In the genomic region with DNA sequence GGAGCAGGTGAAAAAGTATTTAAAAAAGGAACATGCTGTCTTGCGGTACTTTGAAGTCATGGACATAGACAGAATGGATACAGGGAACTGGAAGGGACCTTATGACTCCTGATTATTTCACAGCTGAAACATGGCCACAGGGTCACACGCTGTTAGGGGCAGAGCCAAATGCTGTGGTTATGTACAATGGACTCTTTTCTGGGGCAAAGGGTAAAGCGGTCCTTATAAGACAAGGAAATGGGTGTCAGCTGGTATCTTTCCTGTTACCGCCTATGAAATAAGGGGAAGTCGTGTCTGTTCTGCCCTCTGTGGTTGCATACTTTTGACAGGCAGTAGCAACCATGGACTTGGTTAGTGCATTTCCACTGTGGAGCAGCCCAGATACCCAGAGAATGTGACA, we compare ENCODE assay signal across 8 cellular contexts. TPM values are rescaled to one million over a fixed set of nuclear protein-coding genes. Genes with fewer than 3 reads are reported as not detected.
DNase-seq lines count a peak whose midpoint lies in the region; ATAC-seq and TF ChIP-seq lines count a peak whose summit lies in the region.

No MANE protein-coding gene starts in this region.

- POLR2A ChIA-PET in activated CD4-positive, alpha-beta T cell treated with anti-CD3 and anti-CD28 coated beads for 36 hours (lab: Charles Lee): no interaction called here

- TF ChIP-seq CTCF in gastroesophageal sphincter (IDR thresholded peaks at IDR 0.05): no peak

- DNase-seq in SIG-M5 (lab: John Stamatoyannopoulos, UW) (peak; percentile 54), AG08396 (ENCODE audit: low spot score) (no peak)
- DNase-seq in activated CD4-positive, alpha-beta T cell treated with anti-CD3 and anti-CD28 coated beads for 36 hours: no peak

- H3K36me3 ChIP-seq in gastroesophageal sphincter (peaks cover 0 to 51% of the 10 kb centered on the region in 2 donors), skeletal muscle tissue (ENCODE audit: control insufficient read depth in 3 of 3, insufficient read depth in 3 of 3, low read length in 3 of 3) (peaks cover 23 to 32% (median 30%) of the 10 kb centered on the region in 3 donors)

- TF ChIP-seq EP300 in gastroesophageal sphincter (IDR thresholded peaks at IDR 0.05): no peak

- H3K9me3 ChIP-seq in gastroesophageal sphincter: no peaks in the 10 kb centered on the region
- no peaks in the 10 kb centered on the region for H3K9me3 ChIP-seq in skeletal muscle tissue (ENCODE audit: control insufficient read depth in 3 of 3, low read length in 3 of 3)

- H3K27ac ChIP-seq in gastroesophageal sphincter: peak overlapping the region in 3 of 4 donors; percentile 5 to 71 (median 70)
- peak overlapping the region; percentile 40 for H3K27ac ChIP-seq in skeletal muscle tissue (ENCODE audit: low read depth, low read length)

- TF ChIP-seq POLR2A in gastroesophageal sphincter (IDR thresholded peaks at IDR 0.05): no peak

- no peak overlapping the region for H3K27ac Mint-ChIP-seq in activated CD4-positive, alpha-beta T cell treated with anti-CD3 and anti-CD28 coated beads for 36 hours

- H3K27me3 Mint-ChIP-seq in activated CD4-positive, alpha-beta T cell treated with anti-CD3 and anti-CD28 coated beads for 36 hours: no peaks in the 10 kb centered on the region

- H3K27me3 ChIP-seq in gastroesophageal sphincter (no peaks in the 10 kb centered on the region), skeletal muscle tissue (ENCODE audit: control insufficient read depth in 3 of 3, insufficient read depth in 3 of 3, low read length in 3 of 3) (no peaks in the 10 kb centered on the region)

- intact Hi-C loops in activated CD4-positive, alpha-beta T cell treated with anti-CD3 and anti-CD28 coated beads for 36 hours (cut with DNase I, micrococcal nuclease): no loop called here

- peak; percentile 47 for ATAC-seq in GM19467 (IDR thresholded peaks at IDR 0.05; ENCODE audit: unreplicated experiment)
- ATAC-seq in gastroesophageal sphincter: peak; percentile 82
- no peak for ATAC-seq in GM21528 (IDR thresholded peaks at IDR 0.05; ENCODE audit: low FRiP score, unreplicated experiment)
- ATAC-seq in HG03139 (IDR thresholded peaks at IDR 0.05; ENCODE audit: unreplicated experiment): no peak
- ATAC-seq in activated CD4-positive, alpha-beta T cell treated with anti-CD3 and anti-CD28 coated beads for 36 hours: no peak

- H3K4me1 Mint-ChIP-seq in activated CD4-positive, alpha-beta T cell treated with anti-CD3 and anti-CD28 coated beads for 36 hours: peaks cover 10% of the 10 kb centered on the region

- no peaks in the 10 kb centered on the region for H3K9me3 Mint-ChIP-seq in activated CD4-positive, alpha-beta T cell treated with anti-CD3 and anti-CD28 coated beads for 36 hours (ENCODE audit: low read depth)

- H3K36me3 Mint-ChIP-seq in activated CD4-positive, alpha-beta T cell treated with anti-CD3 and anti-CD28 coated beads for 36 hours (ENCODE audit: low read depth): peaks cover 3% of the 10 kb centered on the region

- CTCF ChIA-PET in activated CD4-positive, alpha-beta T cell treated with anti-CD3 and anti-CD28 coated beads for 36 hours (lab: Charles Lee): interaction anchor here (0.7 to 2.5 kb wide), 3 partner anchors 14 to 234 kb away, joined by 3 to 8 read pairs (median 5); no protein-coding TSS in a partner anchor

- 58% methylated on average over 5 of the region's 5 CpGs; no CpG with 5 or more reads in 1 of the 2 donors for WGBS in gastroesophageal sphincter (ENCODE audit: low coverage in 1 of 2), 2 donors

- H3K4me3 ChIP-seq in gastroesophageal sphincter: no peak overlapping the region
- no peak overlapping the region for H3K4me3 ChIP-seq in skeletal muscle tissue (ENCODE audit: low read length in 3 of 3)

- peak overlapping the region in 1 of 3 donors; percentile 20 for H3K9ac ChIP-seq in skeletal muscle tissue (ENCODE audit: low read depth in 1 of 3, low read length in 3 of 3)

- H3K4me1 ChIP-seq in gastroesophageal sphincter (peaks cover 0 to 47% (median 7%) of the 10 kb centered on the region in 3 donors), skeletal muscle tissue (ENCODE audit: control insufficient read depth in 3 of 3, insufficient read depth in 3 of 3, low read length in 3 of 3) (peaks cover 5 to 10% (median 8%) of the 10 kb centered on the region in 3 donors)

- no peak overlapping the region for H3K4me3 Mint-ChIP-seq in activated CD4-positive, alpha-beta T cell treated with anti-CD3 and anti-CD28 coated beads for 36 hours

RNA-seq across cellular contexts. Expression of a gene that starts 12.8 kb away (rescaled TPM):
- total RNA-seq in gastroesophageal sphincter (10 to 100 TPM in 1 of 4 donors, 1 to 10 TPM in 2, under 1 TPM in 1; 0.62 to 16.5 (median 1.8) TPM), skeletal muscle tissue (0.52 TPM)
- total RNA-seq in activated CD4-positive, alpha-beta T cell treated with anti-CD3 and anti-CD28 coated beads for 36 hours: not detected

Comparison
In these comparisons a context has a peak if more than half of its experiments do, and no peak if none do; other contexts are left out.
1. ATAC-seq: peak in GM19467 (single experiment) and gastroesophageal sphincter (single experiment); none in GM21528 (single experiment), HG03139 (single experiment) and activated CD4-positive, alpha-beta T cell treated with anti-CD3 and anti-CD28 coated beads for 36 hours (single experiment).